In the genomic region with DNA sequence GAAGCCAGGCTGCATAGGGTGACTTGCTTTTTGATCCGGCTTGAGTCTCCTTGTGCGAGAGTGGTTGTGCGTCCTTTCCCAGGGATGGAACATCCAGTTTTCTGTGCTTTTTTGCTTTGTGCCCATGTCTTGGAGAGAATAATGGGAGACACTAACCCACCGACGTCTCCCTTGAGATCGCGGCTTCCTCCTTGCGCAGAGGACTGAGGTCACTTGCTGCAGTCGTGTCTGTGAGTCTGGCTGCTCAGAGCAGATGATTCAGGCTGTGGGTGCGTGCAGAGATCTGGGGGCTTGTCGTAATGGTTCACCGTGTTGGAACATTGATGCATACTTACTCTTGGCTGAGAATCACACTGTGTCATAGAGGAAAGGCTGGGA, we compare ENCODE assay signal across 10 cellular contexts.
DNase-seq lines count a peak whose midpoint lies in the region; ATAC-seq and TF ChIP-seq lines count a peak whose summit lies in the region.
"Had no signal": no experiment of that assay in that cellular context is flagged by ENCODE, and none has a peak within 500 bp of the region (broad histone marks: within the 10 kb centered on the region; RNA-seq: fewer than 3 reads in every experiment).

No MANE protein-coding gene starts in this region.

- H3K27ac ChIP-seq in Peyer's patch: no peak overlapping the region
- H3K27ac ChIP-seq: thoracic aorta had no signal

- H3K4me3 Mint-ChIP-seq in activated naive CD4-positive, alpha-beta T cell treated with anti-CD3 and anti-CD28 coated beads, Interleukin-2, amount 10 ng/mL, durations not matched to agents 7 days and 5 days: peak overlapping the region; percentile 46

- H3K9me3 Mint-ChIP-seq in activated naive CD4-positive, alpha-beta T cell treated with anti-CD3 and anti-CD28 coated beads, Interleukin-2, amount 10 ng/mL, durations not matched to agents 7 days and 5 days: no peaks in the 10 kb centered on the region

- no peak overlapping the region for H3K9ac ChIP-seq in iPS-15b (ENCODE audit: low read depth, low read length)

- TF ChIP-seq POLR2A in Peyer's patch (IDR thresholded peaks at IDR 0.05): no peak

- H3K9me3 ChIP-seq in iPS-15b (ENCODE audit: control insufficient read depth, insufficient read depth, low read length) (no peaks in the 10 kb centered on the region), Peyer's patch (no peaks in the 10 kb centered on the region)
- H3K9me3 ChIP-seq: thoracic aorta had no signal

- DNase-seq in activated T-cell treated with anti-CD3 and anti-CD28 coated beads for 4 hours: peak; percentile 21
- DNase-seq in activated T-cell treated with anti-CD3 and anti-CD28 coated beads, Interleukin-2, amount 50 U/mL, for 1 hour: no peak
- DNase-seq in activated naive CD4-positive, alpha-beta T cell treated with anti-CD3 and anti-CD28 coated beads, Interleukin-2, amount 10 ng/mL, durations not matched to agents 7 days and 5 days: no peak
- DNase-seq in stimulated activated naive CD8-positive, alpha-beta T cell treated with anti-CD3 and anti-CD28 coated beads, Interleukin-15, Interleukin-2, amounts not matched to agents 100 U/mL and 50 U/mL, for 24 hours: peak; percentile 27
- no peak for DNase-seq in Peyer's patch
- DNase-seq: NCI-H526 treated with DMSO at 0.1 percent for 48 hours had no signal

- peaks cover 5% of the 10 kb centered on the region for H3K4me1 ChIP-seq in iPS-15b (ENCODE audit: control insufficient read depth, insufficient read depth, low read length)
- no peaks in the 10 kb centered on the region for H3K4me1 ChIP-seq in Peyer's patch

- H3K4me3 ChIP-seq in iPS-15b (ENCODE audit: low read depth, low read length) (peak overlapping the region; percentile 84), Peyer's patch (no peak overlapping the region)
- H3K4me3 ChIP-seq: thoracic aorta had no signal

- CTCF ChIA-PET in activated naive CD4-positive, alpha-beta T cell treated with anti-CD3 and anti-CD28 coated beads, Interleukin-2, amount 10 ng/mL, durations not matched to agents 7 days and 5 days (lab: Charles Lee): no interaction called here

- H3K36me3 ChIP-seq in iPS-15b (ENCODE audit: control insufficient read depth, insufficient read depth, low read length): no peaks in the 10 kb centered on the region
- H3K36me3 ChIP-seq in Peyer's patch: no peaks in the 10 kb centered on the region
- H3K36me3 ChIP-seq: thoracic aorta had no signal

- H3K27ac Mint-ChIP-seq in activated naive CD4-positive, alpha-beta T cell treated with anti-CD3 and anti-CD28 coated beads, Interleukin-2, amount 10 ng/mL, durations not matched to agents 7 days and 5 days: peak overlapping the region; percentile 4

- peak; percentile 80 for ATAC-seq in stimulated activated naive CD8-positive, alpha-beta T cell treated with anti-CD3 and anti-CD28 coated beads, Interleukin-15, Interleukin-2, amounts not matched to agents 100 U/mL and 50 U/mL, for 24 hours
- ATAC-seq in HG02973 (IDR thresholded peaks at IDR 0.05; ENCODE audit: unreplicated experiment) (no peak), HG02852 (IDR thresholded peaks at IDR 0.05; ENCODE audit: unreplicated experiment) (no peak)

- peaks cover 1% of the 10 kb centered on the region for H3K36me3 Mint-ChIP-seq in activated naive CD4-positive, alpha-beta T cell treated with anti-CD3 and anti-CD28 coated beads, Interleukin-2, amount 10 ng/mL, durations not matched to agents 7 days and 5 days

- H3K4me1 Mint-ChIP-seq in activated naive CD4-positive, alpha-beta T cell treated with anti-CD3 and anti-CD28 coated beads, Interleukin-2, amount 10 ng/mL, durations not matched to agents 7 days and 5 days: peaks cover 21% of the 10 kb centered on the region

- peaks cover 78% of the 10 kb centered on the region for H3K27me3 ChIP-seq in iPS-15b (ENCODE audit: control insufficient read depth, insufficient read depth, low read length)
- no peaks in the 10 kb centered on the region for H3K27me3 ChIP-seq in Peyer's patch

- no peak for TF ChIP-seq CTCF in Peyer's patch (IDR thresholded peaks at IDR 0.05)

- peaks cover 84% of the 10 kb centered on the region for H3K27me3 Mint-ChIP-seq in activated naive CD4-positive, alpha-beta T cell treated with anti-CD3 and anti-CD28 coated beads, Interleukin-2, amount 10 ng/mL, durations not matched to agents 7 days and 5 days

Comparison
In these comparisons a context has a peak if more than half of its experiments do, and no peak if none do; other contexts are left out.
1. DNase-seq: peak in activated T-cell treated with anti-CD3 and anti-CD28 coated beads for 4 hours (single experiment) and stimulated activated naive CD8-positive, alpha-beta T cell treated with anti-CD3 and anti-CD28 coated beads, Interleukin-15, Interleukin-2, amounts not matched to agents 100 U/mL and 50 U/mL, for 24 hours (single experiment); none in activated T-cell treated with anti-CD3 and anti-CD28 coated beads, Interleukin-2, amount 50 U/mL, for 1 hour (single experiment), activated naive CD4-positive, alpha-beta T cell treated with anti-CD3 and anti-CD28 coated beads, Interleukin-2, amount 10 ng/mL, durations not matched to agents 7 days and 5 days (single experiment) and Peyer's patch (0 of 3).